In the genomic region with DNA sequence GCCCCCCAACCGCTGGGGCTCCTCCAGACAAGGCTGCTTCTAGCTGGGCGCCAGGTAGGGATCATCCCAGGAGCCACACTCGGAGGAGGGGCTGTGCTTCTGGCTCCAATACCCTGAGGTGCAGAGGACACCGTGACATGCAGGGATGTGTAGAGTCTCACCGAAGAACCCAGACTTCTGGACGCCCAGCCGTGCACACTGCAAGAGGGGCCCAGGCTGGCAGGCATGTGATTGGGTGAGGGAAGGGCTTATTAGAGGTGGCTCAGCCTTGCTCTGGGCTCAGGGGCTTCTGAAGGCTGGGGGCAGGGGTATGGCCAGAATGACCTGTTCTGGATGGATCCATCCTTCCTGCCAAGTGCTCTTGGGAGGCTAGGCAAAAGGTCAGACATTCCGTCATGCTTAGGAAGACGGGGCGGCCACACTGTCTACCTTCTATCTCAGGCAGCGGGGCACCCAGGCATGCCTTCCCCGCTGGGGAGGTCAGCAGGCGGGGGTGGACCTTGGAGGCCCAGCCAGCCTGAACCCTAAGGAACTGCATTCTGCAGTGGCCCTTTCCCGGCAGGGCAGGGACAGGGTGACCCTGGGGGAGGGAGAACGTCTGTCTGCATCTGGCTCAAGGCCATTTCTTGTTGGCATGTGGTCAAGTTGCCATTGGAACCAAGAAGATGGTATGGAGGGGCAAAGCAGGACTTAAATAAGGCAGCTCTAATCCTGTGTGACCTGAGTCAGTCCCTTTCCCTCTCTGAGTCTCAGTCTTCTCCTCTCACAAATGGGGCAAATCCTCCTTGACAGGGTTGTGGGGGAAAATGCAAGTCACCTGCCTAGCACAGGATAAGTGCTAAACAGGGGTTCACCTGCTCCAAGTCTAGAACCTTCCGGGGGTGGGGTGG, we compare ENCODE assay signal across 12 cellular contexts. TPM values are rescaled to one million over a fixed set of nuclear protein-coding genes. Genes with fewer than 3 reads are reported as not detected.
DNase-seq lines count a peak whose midpoint lies in the region; ATAC-seq, FAIRE-seq and TF ChIP-seq lines count a peak whose summit lies in the region.
"Had no signal": no experiment of that assay in that cellular context is flagged by ENCODE, and none has a peak within 500 bp of the region (broad histone marks: within the 10 kb centered on the region; RNA-seq: fewer than 3 reads in every experiment).

No MANE protein-coding gene starts in this region.

- no peak overlapping the region for H3K4ac ChIP-seq in H1 (replicated peaks; ENCODE audit: insufficient read length, low read depth, low read length)

- no peak overlapping the region for H4K8ac ChIP-seq in H1 (ENCODE audit: extremely low read depth, insufficient read depth, low read length)

- H3K9ac ChIP-seq in H1 (replicated peaks in 1 of 4; ENCODE audit: extremely low read depth in 1 of 4, low read depth in 3 of 4, low read length in 3 of 4) (no peak overlapping the region), neural progenitor cell (no peak overlapping the region)

- peaks cover 4% of the 10 kb centered on the region for H3F3A ChIP-seq in neural progenitor cell (ENCODE audit: low read depth)

- H3K4me3 Mint-ChIP-seq in neural progenitor cell: no peak overlapping the region
- H3K4me3 Mint-ChIP-seq: activated CD8-positive, alpha-beta memory T cell treated with anti-CD3 and anti-CD28 coated beads, Interleukin-2, amount 10 ng/mL, durations not matched to agents 7 days and 5 days; naive thymus-derived CD8-positive, alpha-beta T cell had no signal

- H3K4me2 ChIP-seq in H1 (ENCODE audit: insufficient read depth in 1 of 2, low read depth in 2 of 2, low read length in 2 of 2): no peak overlapping the region
- H3K4me2 ChIP-seq in neural progenitor cell: no peak overlapping the region

- intact Hi-C loops in Right ventricle myocardium inferior (cut with DNase I): no loop called here

- H3K27ac Mint-ChIP-seq in neural progenitor cell: peak overlapping the region; percentile 76
- H3K27ac Mint-ChIP-seq: activated CD8-positive, alpha-beta memory T cell treated with anti-CD3 and anti-CD28 coated beads, Interleukin-2, amount 10 ng/mL, durations not matched to agents 7 days and 5 days had no signal

- no peaks in the 10 kb centered on the region for H3K79me1 ChIP-seq in H1 (ENCODE audit: low read depth, low read length)

- peak; percentile 50 for DNase-seq in Right ventricle myocardium inferior (ENCODE audit: missing footprints)
- DNase-seq in right atrium auricular region (ENCODE audit: low spot score): no peak
- no peak for DNase-seq in H1 (ENCODE audit: low read depth in 1 of 2, low spot score in 2 of 2)
- no peak for DNase-seq in neural progenitor cell (ENCODE audit: low spot score)
- DNase-seq in HPDE6-E6E7 (ENCODE audit: extremely low spot score): no peak
- no peak for DNase-seq in hippocampal formation (lab: John Stamatoyannopoulos, UW)
- DNase-seq in NCI-H1048 (lab: John Stamatoyannopoulos, UW): no peak
- DNase-seq: activated CD8-positive, alpha-beta memory T cell treated with anti-CD3 and anti-CD28 coated beads, Interleukin-2, amount 10 ng/mL, durations not matched to agents 7 days and 5 days; NCI-H1694 treated with DMSO at 0.1 percent for 48 hours had no signal

- H3K27ac ChIP-seq in right atrium auricular region (no peak overlapping the region), H1 (ENCODE audit: low read depth, low read length) (no peak overlapping the region), neural progenitor cell (no peak overlapping the region)

- TF ChIP-seq POLR2A in H1 (IDR thresholded peaks at IDR 0.05; ENCODE audit: control extremely low read depth in 1 of 2, low read depth in 2 of 2, low read length in 2 of 2): no peak

- H3K23ac ChIP-seq in H1 (ENCODE audit: insufficient read length): no peak overlapping the region

- no peak overlapping the region for H2BK5ac ChIP-seq in H1 (ENCODE audit: low read depth, low read length)

- H3K27me3 ChIP-seq in right atrium auricular region (no peaks in the 10 kb centered on the region), H1 (replicated peaks in 1 of 4; ENCODE audit: control insufficient read depth in 3 of 4, extremely low read depth in 1 of 4, insufficient read depth in 3 of 4, low read length in 3 of 4) (no peaks in the 10 kb centered on the region; a peak in 1 of 7 replicates), neural progenitor cell (no peaks in the 10 kb centered on the region)

- H2BK120ac ChIP-seq in H1 (replicated peaks; ENCODE audit: low read depth, low read length): no peak overlapping the region

- no peak overlapping the region for H2BK15ac ChIP-seq in H1 (ENCODE audit: low read length)

- peaks cover 54% of the 10 kb centered on the region for H3K4me1 Mint-ChIP-seq in neural progenitor cell
- H3K4me1 Mint-ChIP-seq: activated CD8-positive, alpha-beta memory T cell treated with anti-CD3 and anti-CD28 coated beads, Interleukin-2, amount 10 ng/mL, durations not matched to agents 7 days and 5 days had no signal

- ATAC-seq in Right ventricle myocardium inferior (no peak), HG03342 (IDR thresholded peaks at IDR 0.05; ENCODE audit: unreplicated experiment) (no peak)
- ATAC-seq: activated CD8-positive, alpha-beta memory T cell treated with anti-CD3 and anti-CD28 coated beads, Interleukin-2, amount 10 ng/mL, durations not matched to agents 7 days and 5 days; naive thymus-derived CD8-positive, alpha-beta T cell had no signal

- no peaks in the 10 kb centered on the region for H3K9me3 Mint-ChIP-seq in neural progenitor cell
- H3K9me3 Mint-ChIP-seq: naive thymus-derived CD8-positive, alpha-beta T cell had no signal

- CTCF ChIA-PET in H1 (lab: Charles Lee; ENCODE audit: partially characterized antibody): interaction anchor here (0.8 to 10.1 kb wide), 12 partner anchors 8 to 46 kb away, joined by 3 to 79 read pairs (median 10); partner anchors contain the start of gene ADGRG3

- no peaks in the 10 kb centered on the region for H3K79me2 ChIP-seq in H1 (ENCODE audit: control insufficient read depth in 1 of 2, insufficient read depth in 2 of 2, low read length in 2 of 2)
- no peaks in the 10 kb centered on the region for H3K79me2 ChIP-seq in neural progenitor cell (ENCODE audit: low read depth)

- H3K4me1 ChIP-seq in right atrium auricular region: peaks cover 0 to 35% of the 10 kb centered on the region in 2 donors
- H3K4me1 ChIP-seq in H1 (replicated peaks in 1 of 4; ENCODE audit: control insufficient read depth in 3 of 4, insufficient read depth in 4 of 4, low read length in 3 of 4): peaks cover 0 to 32% (median 21%) of the 10 kb centered on the region in 4 experiments; a peak in 6 of 7 replicates
- peaks cover 21% of the 10 kb centered on the region for H3K4me1 ChIP-seq in neural progenitor cell

- H3K23me2 ChIP-seq in H1 (ENCODE audit: low read depth, low read length): peaks cover 3% of the 10 kb centered on the region; the same call in 1 of the 2 replicates

- no peak overlapping the region for H3K56ac ChIP-seq in H1 (replicated peaks; ENCODE audit: insufficient read length, low read depth, low read length)

- no peak for TF ChIP-seq RAD21 in H1 (IDR thresholded peaks at IDR 0.05 in 1 of 2, conservative IDR thresholded peaks at IDR 0.05 in 1 of 2; ENCODE audit: low read depth in 2 of 2, low read length in 2 of 2)

- H2BK20ac ChIP-seq in H1 (ENCODE audit: low read length): peak overlapping the region; percentile 35

- no peak for FAIRE-seq in H1 (lab: Jason Lieb, UNC)
- FAIRE-seq: G401.6 had no signal

- no peaks in the 10 kb centered on the region for H4K20me1 ChIP-seq in H1 (replicated peaks in 1 of 2; ENCODE audit: control insufficient read depth in 1 of 2, insufficient read depth in 2 of 2, low read length in 2 of 2)
- no peaks in the 10 kb centered on the region for H4K20me1 ChIP-seq in neural progenitor cell (ENCODE audit: low read depth)

- no peak for TF ChIP-seq EP300 in H1 (IDR thresholded peaks at IDR 0.05; ENCODE audit: borderline replicate concordance in 1 of 2, low read depth in 2 of 2, low read length in 2 of 2)

- H3K18ac ChIP-seq in H1 (ENCODE audit: extremely low read depth, low read length): peak overlapping the region; percentile 52; the same call in 1 of the 2 replicates

- WGBS in H1 (ENCODE audit: extremely low coverage in 1 of 2, insufficient coverage in 1 of 2, insufficient read length in 1 of 2, insufficient replicate concordance in 2 of 2, low coverage in 1 of 2, low lambda C conversion rate in 2 of 2, missing lambda C conversion rate in 1 of 2), 2 experiments: 89% methylated on average over 16 of the region's 16 CpGs; no CpG with 5 or more reads in 1 of the 2 experiments

- H3K9me3 ChIP-seq in right atrium auricular region (no peaks in the 10 kb centered on the region), H1 (ENCODE audit: insufficient read depth in 2 of 2, low read depth in 1 of 2, low read length in 1 of 2) (no peaks in the 10 kb centered on the region), neural progenitor cell (ENCODE audit: low read depth) (no peaks in the 10 kb centered on the region)

- H3K36me3 Mint-ChIP-seq in neural progenitor cell: no peaks in the 10 kb centered on the region
- H3K36me3 Mint-ChIP-seq: activated CD8-positive, alpha-beta memory T cell treated with anti-CD3 and anti-CD28 coated beads, Interleukin-2, amount 10 ng/mL, durations not matched to agents 7 days and 5 days; naive thymus-derived CD8-positive, alpha-beta T cell had no signal

- H4K5ac ChIP-seq in H1 (ENCODE audit: insufficient read length, low read depth, low read length): no peak overlapping the region

- no peak overlapping the region for H2AK5ac ChIP-seq in H1 (ENCODE audit: low read depth, low read length)

- POLR2A ChIA-PET in H1 (lab: Charles Lee; ENCODE audit: partially characterized antibody): interaction anchor here (0.8 to 2.3 kb wide), 6 partner anchors 8 to 19 kb away, joined by 3 to 9 read pairs (median 6); no protein-coding TSS in a partner anchor

- TF ChIP-seq CTCF in right atrium auricular region (IDR thresholded peaks at IDR 0.05) (no peak), H1 (IDR thresholded peaks at IDR 0.05; ENCODE audit: control extremely low read depth in 1 of 3, insufficient read depth in 1 of 3, low read depth in 1 of 3, low read length in 3 of 3) (no peak), neural progenitor cell (IDR thresholded peaks at IDR 0.05) (no peak)

- no peak overlapping the region for H4K91ac ChIP-seq in H1 (replicated peaks; ENCODE audit: insufficient read length, low read length)

- H3K4me3 ChIP-seq in right atrium auricular region (no peak overlapping the region), H1 (ENCODE audit: extremely low read depth in 1 of 4, insufficient read depth in 2 of 4, low read depth in 3 of 4, low read length in 4 of 4) (no peak overlapping the region), neural progenitor cell (no peak overlapping the region)

- peaks cover 19% of the 10 kb centered on the region for H3K27me3 Mint-ChIP-seq in neural progenitor cell (ENCODE audit: insufficient read depth, low read depth)

- no peak overlapping the region for H3K14ac ChIP-seq in H1 (ENCODE audit: insufficient read length)

- H3K36me3 ChIP-seq in right atrium auricular region (no peaks in the 10 kb centered on the region), H1 (ENCODE audit: control insufficient read depth in 2 of 4, insufficient read depth in 4 of 4, low read length in 3 of 4) (no peaks in the 10 kb centered on the region), neural progenitor cell (no peaks in the 10 kb centered on the region)

- H2BK12ac ChIP-seq in H1 (ENCODE audit: low read depth, low read length): peak overlapping the region; percentile 41; the same call in 1 of the 2 replicates

- H2AFZ ChIP-seq in H1 (ENCODE audit: low read length): no peak overlapping the region
- H2AFZ ChIP-seq in neural progenitor cell (replicated peaks): no peak overlapping the region

RNA-seq across cellular contexts. Expression of gene ADGRG1, which starts 5.8 kb away (rescaled TPM):
- total RNA-seq in Right ventricle myocardium inferior (23.1 TPM), right atrium auricular region (10 to 100 TPM; 12.6 to 25.5 TPM), neural progenitor cell (ENCODE audit: low replicate concordance) (8.0 and 17.5 TPM in 2 replicates)
- 0.78 and 1.3 TPM in 2 replicates for total RNA-seq in H1 (2021; fragmentation: NEBNext Ultra II Directional; extraction: Animal tissue kit (Norgen Biotek cat#: 25700))
- polyA plus RNA-seq in H1 (2011; rRNA removed): 2.6 and 2.9 TPM in 2 replicates
- polyA plus RNA-seq in H1 (2011; cell fraction: cytosol; rRNA removed): 1.3 TPM
- polyA plus RNA-seq in H1 (2011; cell fraction: nucleus; rRNA removed): 1.6 TPM
- polyA plus RNA-seq in H1 (2012, experiment 1 of 2): 0.99 to 2.2 TPM (median 1.4 TPM) in 4 replicates
- 1.4 TPM for polyA plus RNA-seq in H1 (2012, experiment 2 of 2)
- 2.8 TPM for polyA plus RNA-seq in H1 (2013, experiment 1 of 2)
- 3.7 TPM for polyA plus RNA-seq in H1 (2013, experiment 2 of 2)
- 1.2 and 1.7 TPM in 2 replicates for polyA minus RNA-seq in H1 (2011; rRNA and poly(A)+ RNA removed)
- 0.81 TPM for polyA minus RNA-seq in H1 (2011; cell fraction: cytosol; rRNA and poly(A)+ RNA removed)
- 3.1 TPM for polyA minus RNA-seq in H1 (2011; cell fraction: nucleus; rRNA and poly(A)+ RNA removed)

RNA-seq across cellular contexts. Expression of gene ADGRG3, which starts 45.5 kb away (rescaled TPM):
- 0.87 TPM for total RNA-seq in Right ventricle myocardium inferior
- 1 to 10 TPM in 1 of 2 donors, under 1 TPM in 1; 0.75 to 1.0 TPM for total RNA-seq in right atrium auricular region
- 0.15 and 0.28 TPM in 2 replicates for total RNA-seq in H1 (2021; fragmentation: NEBNext Ultra II Directional; extraction: Animal tissue kit (Norgen Biotek cat#: 25700))
- polyA plus RNA-seq in H1 (2011; rRNA removed): 0.94 and 0.98 TPM in 2 replicates
- 1.00 TPM for polyA plus RNA-seq in H1 (2011; cell fraction: cytosol; rRNA removed)
- polyA plus RNA-seq in H1 (2011; cell fraction: nucleus; rRNA removed): 0.87 TPM
- 0.64 to 1.4 TPM (median 0.87 TPM) in 4 replicates for polyA plus RNA-seq in H1 (2012, experiment 1 of 2)
- polyA plus RNA-seq in H1 (2012, experiment 2 of 2): 0.42 TPM
- 0.20 TPM for polyA plus RNA-seq in H1 (2013, experiment 1 of 2)
- polyA plus RNA-seq in H1 (2013, experiment 2 of 2): 0.52 TPM
- polyA minus RNA-seq in H1 (2011; rRNA and poly(A)+ RNA removed): 0.59 and 0.69 TPM in 2 replicates
- polyA minus RNA-seq in H1 (2011; cell fraction: cytosol; rRNA and poly(A)+ RNA removed): not detected
- polyA minus RNA-seq in H1 (2011; cell fraction: nucleus; rRNA and poly(A)+ RNA removed): 0.60 TPM
- not detected in 2 replicates for total RNA-seq in neural progenitor cell (ENCODE audit: low replicate concordance)
- total RNA-seq: activated CD8-positive, alpha-beta memory T cell treated with anti-CD3 and anti-CD28 coated beads, Interleukin-2, amount 10 ng/mL, durations not matched to agents 7 days and 5 days; naive thymus-derived CD8-positive, alpha-beta T cell had no signal
- polyA plus RNA-seq: naive thymus-derived CD8-positive, alpha-beta T cell had no signal
